1 cellular context compared by ENCODE assay signal in the genomic region with DNA sequence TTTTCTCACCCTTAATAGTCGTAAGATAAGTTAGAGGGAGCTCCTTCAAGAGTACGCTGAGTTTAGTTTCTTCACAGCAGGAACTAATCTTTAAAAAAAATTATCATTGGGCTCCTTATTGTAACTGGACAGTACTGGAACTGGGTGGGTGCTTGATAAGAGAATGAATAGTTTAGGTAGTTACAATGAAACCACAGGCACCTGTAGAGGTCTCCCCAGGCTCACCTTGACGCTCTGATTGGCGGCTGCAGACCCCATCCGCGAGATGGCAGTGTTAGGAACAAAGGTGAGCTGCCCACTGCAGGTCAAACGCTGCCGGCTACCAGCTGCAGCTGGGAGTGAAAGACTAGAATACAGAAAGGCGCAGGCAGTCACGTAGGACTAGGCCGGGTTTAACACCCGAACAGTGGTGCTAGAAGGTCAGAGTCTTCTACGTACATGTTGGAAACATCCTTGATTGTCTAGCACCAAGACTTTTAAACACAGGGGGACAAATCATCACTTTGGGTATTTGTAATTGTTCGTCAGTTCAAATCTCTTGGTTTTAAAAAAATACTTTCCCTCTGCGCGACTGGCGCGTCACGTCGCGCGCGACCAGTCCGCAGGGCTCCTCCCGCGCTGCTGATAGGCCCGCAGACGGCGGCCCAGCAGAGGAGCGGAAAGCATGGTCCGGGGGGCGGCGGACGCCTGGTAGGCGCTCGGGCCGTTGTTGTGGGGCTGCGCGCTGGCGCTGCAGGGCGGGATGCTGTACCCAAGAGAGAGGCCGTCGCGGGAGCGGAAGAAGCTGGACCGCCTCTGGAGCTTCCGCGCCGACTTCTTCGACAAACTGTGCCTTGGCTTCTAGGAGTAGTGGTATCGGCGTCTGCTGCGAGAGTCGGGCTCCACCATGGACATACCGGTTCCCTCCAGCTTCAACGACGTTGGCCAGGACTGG.
TF ChIP-seq lines count a peak whose summit lies in the region.

No MANE protein-coding gene starts in this region.

TF ChIP-seq in HepG2, 621 proteins besides CTCF, POLR2A, EP300 and RAD21 (continued from another document and continues in another):
- TF ChIP-seq, protein P1, sequence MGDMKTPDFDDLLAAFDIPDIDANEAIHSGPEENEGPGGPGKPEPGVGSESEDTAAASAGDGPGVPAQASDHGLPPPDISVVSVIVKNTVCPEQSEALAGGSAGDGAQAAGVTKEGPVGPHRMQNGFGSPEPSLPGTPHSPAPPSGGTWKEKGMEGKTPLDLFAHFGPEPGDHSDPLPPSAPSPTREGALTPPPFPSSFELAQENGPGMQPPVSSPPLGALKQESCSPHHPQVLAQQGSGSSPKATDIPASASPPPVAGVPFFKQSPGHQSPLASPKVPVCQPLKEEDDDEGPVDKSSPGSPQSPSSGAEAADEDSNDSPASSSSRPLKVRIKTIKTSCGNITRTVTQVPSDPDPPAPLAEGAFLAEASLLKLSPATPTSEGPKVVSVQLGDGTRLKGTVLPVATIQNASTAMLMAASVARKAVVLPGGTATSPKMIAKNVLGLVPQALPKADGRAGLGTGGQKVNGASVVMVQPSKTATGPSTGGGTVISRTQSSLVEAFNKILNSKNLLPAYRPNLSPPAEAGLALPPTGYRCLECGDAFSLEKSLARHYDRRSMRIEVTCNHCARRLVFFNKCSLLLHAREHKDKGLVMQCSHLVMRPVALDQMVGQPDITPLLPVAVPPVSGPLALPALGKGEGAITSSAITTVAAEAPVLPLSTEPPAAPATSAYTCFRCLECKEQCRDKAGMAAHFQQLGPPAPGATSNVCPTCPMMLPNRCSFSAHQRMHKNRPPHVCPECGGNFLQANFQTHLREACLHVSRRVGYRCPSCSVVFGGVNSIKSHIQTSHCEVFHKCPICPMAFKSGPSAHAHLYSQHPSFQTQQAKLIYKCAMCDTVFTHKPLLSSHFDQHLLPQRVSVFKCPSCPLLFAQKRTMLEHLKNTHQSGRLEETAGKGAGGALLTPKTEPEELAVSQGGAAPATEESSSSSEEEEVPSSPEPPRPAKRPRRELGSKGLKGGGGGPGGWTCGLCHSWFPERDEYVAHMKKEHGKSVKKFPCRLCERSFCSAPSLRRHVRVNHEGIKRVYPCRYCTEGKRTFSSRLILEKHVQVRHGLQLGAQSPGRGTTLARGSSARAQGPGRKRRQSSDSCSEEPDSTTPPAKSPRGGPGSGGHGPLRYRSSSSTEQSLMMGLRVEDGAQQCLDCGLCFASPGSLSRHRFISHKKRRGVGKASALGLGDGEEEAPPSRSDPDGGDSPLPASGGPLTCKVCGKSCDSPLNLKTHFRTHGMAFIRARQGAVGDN (CRISPR knock-in tag; IDR thresholded peaks at IDR 0.05), result peak; percentile 89
- no peak for TF ChIP-seq TCF12 (IDR thresholded peaks at IDR 0.05)
- no peak for TF ChIP-seq TCF12 (CRISPR knock-in tag; IDR thresholded peaks at IDR 0.05)
- peak; percentile 39; the same call in 1 of the 2 replicates for TF ChIP-seq CHCHD3 (CRISPR knock-in tag; IDR thresholded peaks at IDR 0.05)
- TF ChIP-seq, protein P2, sequence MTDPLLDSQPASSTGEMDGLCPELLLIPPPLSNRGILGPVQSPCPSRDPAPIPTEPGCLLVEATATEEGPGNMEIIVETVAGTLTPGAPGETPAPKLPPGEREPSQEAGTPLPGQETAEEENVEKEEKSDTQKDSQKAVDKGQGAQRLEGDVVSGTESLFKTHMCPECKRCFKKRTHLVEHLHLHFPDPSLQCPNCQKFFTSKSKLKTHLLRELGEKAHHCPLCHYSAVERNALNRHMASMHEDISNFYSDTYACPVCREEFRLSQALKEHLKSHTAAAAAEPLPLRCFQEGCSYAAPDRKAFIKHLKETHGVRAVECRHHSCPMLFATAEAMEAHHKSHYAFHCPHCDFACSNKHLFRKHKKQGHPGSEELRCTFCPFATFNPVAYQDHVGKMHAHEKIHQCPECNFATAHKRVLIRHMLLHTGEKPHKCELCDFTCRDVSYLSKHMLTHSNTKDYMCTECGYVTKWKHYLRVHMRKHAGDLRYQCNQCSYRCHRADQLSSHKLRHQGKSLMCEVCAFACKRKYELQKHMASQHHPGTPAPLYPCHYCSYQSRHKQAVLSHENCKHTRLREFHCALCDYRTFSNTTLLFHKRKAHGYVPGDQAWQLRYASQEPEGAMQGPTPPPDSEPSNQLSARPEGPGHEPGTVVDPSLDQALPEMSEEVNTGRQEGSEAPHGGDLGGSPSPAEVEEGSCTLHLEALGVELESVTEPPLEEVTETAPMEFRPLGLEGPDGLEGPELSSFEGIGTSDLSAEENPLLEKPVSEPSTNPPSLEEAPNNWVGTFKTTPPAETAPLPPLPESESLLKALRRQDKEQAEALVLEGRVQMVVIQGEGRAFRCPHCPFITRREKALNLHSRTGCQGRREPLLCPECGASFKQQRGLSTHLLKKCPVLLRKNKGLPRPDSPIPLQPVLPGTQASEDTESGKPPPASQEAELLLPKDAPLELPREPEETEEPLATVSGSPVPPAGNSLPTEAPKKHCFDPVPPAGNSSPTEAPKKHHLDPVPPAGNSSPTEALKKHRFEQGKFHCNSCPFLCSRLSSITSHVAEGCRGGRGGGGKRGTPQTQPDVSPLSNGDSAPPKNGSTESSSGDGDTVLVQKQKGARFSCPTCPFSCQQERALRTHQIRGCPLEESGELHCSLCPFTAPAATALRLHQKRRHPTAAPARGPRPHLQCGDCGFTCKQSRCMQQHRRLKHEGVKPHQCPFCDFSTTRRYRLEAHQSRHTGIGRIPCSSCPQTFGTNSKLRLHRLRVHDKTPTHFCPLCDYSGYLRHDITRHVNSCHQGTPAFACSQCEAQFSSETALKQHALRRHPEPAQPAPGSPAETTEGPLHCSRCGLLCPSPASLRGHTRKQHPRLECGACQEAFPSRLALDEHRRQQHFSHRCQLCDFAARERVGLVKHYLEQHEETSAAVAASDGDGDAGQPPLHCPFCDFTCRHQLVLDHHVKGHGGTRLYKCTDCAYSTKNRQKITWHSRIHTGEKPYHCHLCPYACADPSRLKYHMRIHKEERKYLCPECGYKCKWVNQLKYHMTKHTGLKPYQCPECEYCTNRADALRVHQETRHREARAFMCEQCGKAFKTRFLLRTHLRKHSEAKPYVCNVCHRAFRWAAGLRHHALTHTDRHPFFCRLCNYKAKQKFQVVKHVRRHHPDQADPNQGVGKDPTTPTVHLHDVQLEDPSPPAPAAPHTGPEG (CRISPR knock-in tag; IDR thresholded peaks at IDR 0.05), result no peak
- no peak for TF ChIP-seq ARNTL (CRISPR knock-in tag; IDR thresholded peaks at IDR 0.05)
- TF ChIP-seq ZNF550 (CRISPR knock-in tag; IDR thresholded peaks at IDR 0.05; ENCODE audit: borderline replicate concordance), result 0 out of 2 replicates have a peak, but pooled peaks have one; percentile 51
- peak; percentile 92 for TF ChIP-seq ZMYM4 (CRISPR knock-in tag; IDR thresholded peaks at IDR 0.05)
- TF ChIP-seq POGZ (CRISPR knock-in tag; IDR thresholded peaks at IDR 0.05), result no peak
- TF ChIP-seq GTF2F1 (IDR thresholded peaks at IDR 0.05; ENCODE audit: low read length), result no peak
- no peak for TF ChIP-seq SMARCE1 (IDR thresholded peaks at IDR 0.05; ENCODE audit: borderline replicate concordance)
- peak; percentile 83; the same call in 1 of the 2 replicates for TF ChIP-seq ZNF724P (CRISPR knock-in tag; IDR thresholded peaks at IDR 0.05; ENCODE audit: borderline replicate concordance)
- TF ChIP-seq, protein P3, sequence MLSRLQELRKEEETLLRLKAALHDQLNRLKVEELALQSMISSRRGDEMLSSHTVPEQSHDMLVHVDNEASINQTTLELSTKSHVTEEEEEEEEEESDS (CRISPR knock-in tag; IDR thresholded peaks at IDR 0.05; ENCODE audit: borderline replicate concordance), result no peak
- TF ChIP-seq ZNF547 (CRISPR knock-in tag; IDR thresholded peaks at IDR 0.05), result peak; percentile 68; the same call in 1 of the 2 replicates
- peak; percentile 46; the same call in 1 of the 2 replicates for TF ChIP-seq PHF21A (CRISPR knock-in tag; IDR thresholded peaks at IDR 0.05)
- peak; percentile 83; the same call in 1 of the 2 replicates for TF ChIP-seq KDM2A (CRISPR knock-in tag; IDR thresholded peaks at IDR 0.05; ENCODE audit: borderline replicate concordance, low read depth)
- no peak for TF ChIP-seq ZNF20 (CRISPR knock-in tag; IDR thresholded peaks at IDR 0.05)
- no peak for TF ChIP-seq ETV5 (CRISPR knock-in tag; IDR thresholded peaks at IDR 0.05; ENCODE audit: borderline replicate concordance)
- no peak for TF ChIP-seq ZNF180 (CRISPR knock-in tag; IDR thresholded peaks at IDR 0.05; ENCODE audit: borderline replicate concordance, low read depth)
- TF ChIP-seq, protein P4, sequence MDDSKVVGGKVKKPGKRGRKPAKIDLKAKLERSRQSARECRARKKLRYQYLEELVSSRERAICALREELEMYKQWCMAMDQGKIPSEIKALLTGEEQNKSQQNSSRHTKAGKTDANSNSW (CRISPR knock-in tag; IDR thresholded peaks at IDR 0.05; ENCODE audit: borderline replicate concordance), result 0 out of 2 replicates have a peak, but pooled peaks have one; percentile 48
- TF ChIP-seq, protein P5, sequence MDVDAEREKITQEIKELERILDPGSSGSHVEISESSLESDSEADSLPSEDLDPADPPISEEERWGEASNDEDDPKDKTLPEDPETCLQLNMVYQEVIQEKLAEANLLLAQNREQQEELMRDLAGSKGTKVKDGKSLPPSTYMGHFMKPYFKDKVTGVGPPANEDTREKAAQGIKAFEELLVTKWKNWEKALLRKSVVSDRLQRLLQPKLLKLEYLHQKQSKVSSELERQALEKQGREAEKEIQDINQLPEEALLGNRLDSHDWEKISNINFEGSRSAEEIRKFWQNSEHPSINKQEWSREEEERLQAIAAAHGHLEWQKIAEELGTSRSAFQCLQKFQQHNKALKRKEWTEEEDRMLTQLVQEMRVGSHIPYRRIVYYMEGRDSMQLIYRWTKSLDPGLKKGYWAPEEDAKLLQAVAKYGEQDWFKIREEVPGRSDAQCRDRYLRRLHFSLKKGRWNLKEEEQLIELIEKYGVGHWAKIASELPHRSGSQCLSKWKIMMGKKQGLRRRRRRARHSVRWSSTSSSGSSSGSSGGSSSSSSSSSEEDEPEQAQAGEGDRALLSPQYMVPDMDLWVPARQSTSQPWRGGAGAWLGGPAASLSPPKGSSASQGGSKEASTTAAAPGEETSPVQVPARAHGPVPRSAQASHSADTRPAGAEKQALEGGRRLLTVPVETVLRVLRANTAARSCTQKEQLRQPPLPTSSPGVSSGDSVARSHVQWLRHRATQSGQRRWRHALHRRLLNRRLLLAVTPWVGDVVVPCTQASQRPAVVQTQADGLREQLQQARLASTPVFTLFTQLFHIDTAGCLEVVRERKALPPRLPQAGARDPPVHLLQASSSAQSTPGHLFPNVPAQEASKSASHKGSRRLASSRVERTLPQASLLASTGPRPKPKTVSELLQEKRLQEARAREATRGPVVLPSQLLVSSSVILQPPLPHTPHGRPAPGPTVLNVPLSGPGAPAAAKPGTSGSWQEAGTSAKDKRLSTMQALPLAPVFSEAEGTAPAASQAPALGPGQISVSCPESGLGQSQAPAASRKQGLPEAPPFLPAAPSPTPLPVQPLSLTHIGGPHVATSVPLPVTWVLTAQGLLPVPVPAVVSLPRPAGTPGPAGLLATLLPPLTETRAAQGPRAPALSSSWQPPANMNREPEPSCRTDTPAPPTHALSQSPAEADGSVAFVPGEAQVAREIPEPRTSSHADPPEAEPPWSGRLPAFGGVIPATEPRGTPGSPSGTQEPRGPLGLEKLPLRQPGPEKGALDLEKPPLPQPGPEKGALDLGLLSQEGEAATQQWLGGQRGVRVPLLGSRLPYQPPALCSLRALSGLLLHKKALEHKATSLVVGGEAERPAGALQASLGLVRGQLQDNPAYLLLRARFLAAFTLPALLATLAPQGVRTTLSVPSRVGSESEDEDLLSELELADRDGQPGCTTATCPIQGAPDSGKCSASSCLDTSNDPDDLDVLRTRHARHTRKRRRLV (CRISPR knock-in tag; IDR thresholded peaks at IDR 0.05), result 0 out of 2 replicates have a peak, but pooled peaks have one; percentile 27
- TF ChIP-seq SALL1 (CRISPR knock-in tag; IDR thresholded peaks at IDR 0.05), result peak; percentile 43
- no peak; the same call in 1 of the 2 replicates for TF ChIP-seq MEIS2 (CRISPR knock-in tag; IDR thresholded peaks at IDR 0.05)
- TF ChIP-seq, protein P6, sequence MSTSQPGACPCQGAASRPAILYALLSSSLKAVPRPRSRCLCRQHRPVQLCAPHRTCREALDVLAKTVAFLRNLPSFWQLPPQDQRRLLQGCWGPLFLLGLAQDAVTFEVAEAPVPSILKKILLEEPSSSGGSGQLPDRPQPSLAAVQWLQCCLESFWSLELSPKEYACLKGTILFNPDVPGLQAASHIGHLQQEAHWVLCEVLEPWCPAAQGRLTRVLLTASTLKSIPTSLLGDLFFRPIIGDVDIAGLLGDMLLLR (CRISPR knock-in tag; IDR thresholded peaks at IDR 0.05), result no peak
- peak; percentile 86 for TF ChIP-seq ZFX (CRISPR knock-in tag; IDR thresholded peaks at IDR 0.05; ENCODE audit: low read depth)
- TF ChIP-seq ZNF607 (CRISPR knock-in tag; IDR thresholded peaks at IDR 0.05; ENCODE audit: borderline replicate concordance), result no peak
- peak; percentile 69 for TF ChIP-seq GABPB1 (CRISPR knock-in tag; IDR thresholded peaks at IDR 0.05)
- TF ChIP-seq MED1 (CRISPR knock-in tag; IDR thresholded peaks at IDR 0.05), result no peak
- peak; percentile 67; the same call in 1 of the 2 replicates for TF ChIP-seq ZNF572 (CRISPR knock-in tag; IDR thresholded peaks at IDR 0.05)
- no peak for TF ChIP-seq TAF15 (IDR thresholded peaks at IDR 0.05; ENCODE audit: low read depth, low read length, poor library complexity, severe bottlenecking)
- TF ChIP-seq ZNF232 (CRISPR knock-in tag; IDR thresholded peaks at IDR 0.05; ENCODE audit: borderline replicate concordance), result 0 out of 2 replicates have a peak, but pooled peaks have one; percentile 51
- no peak for TF ChIP-seq NFKBIZ (CRISPR knock-in tag; IDR thresholded peaks at IDR 0.05)
- no peak for TF ChIP-seq ZNF652 (CRISPR knock-in tag; IDR thresholded peaks at IDR 0.05; ENCODE audit: borderline replicate concordance, low read depth)
- no peak for TF ChIP-seq ZFP37 (CRISPR knock-in tag; IDR thresholded peaks at IDR 0.05; ENCODE audit: borderline replicate concordance)
- TF ChIP-seq MAF1 (CRISPR knock-in tag; IDR thresholded peaks at IDR 0.05; ENCODE audit: borderline replicate concordance), result no peak
- no peak for TF ChIP-seq HMG20B (CRISPR knock-in tag; conservative IDR thresholded peaks at IDR 0.05)
- TF ChIP-seq MYC (CRISPR knock-in tag; IDR thresholded peaks at IDR 0.05; ENCODE audit: borderline replicate concordance), result no peak; the same call in 1 of the 2 replicates
- TF ChIP-seq CBFB (CRISPR knock-in tag; IDR thresholded peaks at IDR 0.05), result no peak; the same call in 1 of the 2 replicates
- peak; percentile 25; the same call in 1 of the 2 replicates for TF ChIP-seq KMT2A (CRISPR knock-in tag; IDR thresholded peaks at IDR 0.05)
- no peak for TF ChIP-seq ZNF432 (CRISPR knock-in tag; IDR thresholded peaks at IDR 0.05; ENCODE audit: borderline replicate concordance)
- TF ChIP-seq, protein P7, sequence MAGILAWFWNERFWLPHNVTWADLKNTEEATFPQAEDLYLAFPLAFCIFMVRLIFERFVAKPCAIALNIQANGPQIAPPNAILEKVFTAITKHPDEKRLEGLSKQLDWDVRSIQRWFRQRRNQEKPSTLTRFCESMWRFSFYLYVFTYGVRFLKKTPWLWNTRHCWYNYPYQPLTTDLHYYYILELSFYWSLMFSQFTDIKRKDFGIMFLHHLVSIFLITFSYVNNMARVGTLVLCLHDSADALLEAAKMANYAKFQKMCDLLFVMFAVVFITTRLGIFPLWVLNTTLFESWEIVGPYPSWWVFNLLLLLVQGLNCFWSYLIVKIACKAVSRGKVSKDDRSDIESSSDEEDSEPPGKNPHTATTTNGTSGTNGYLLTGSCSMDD (CRISPR knock-in tag; IDR thresholded peaks at IDR 0.05), result no peak
